In the genomic region with DNA sequence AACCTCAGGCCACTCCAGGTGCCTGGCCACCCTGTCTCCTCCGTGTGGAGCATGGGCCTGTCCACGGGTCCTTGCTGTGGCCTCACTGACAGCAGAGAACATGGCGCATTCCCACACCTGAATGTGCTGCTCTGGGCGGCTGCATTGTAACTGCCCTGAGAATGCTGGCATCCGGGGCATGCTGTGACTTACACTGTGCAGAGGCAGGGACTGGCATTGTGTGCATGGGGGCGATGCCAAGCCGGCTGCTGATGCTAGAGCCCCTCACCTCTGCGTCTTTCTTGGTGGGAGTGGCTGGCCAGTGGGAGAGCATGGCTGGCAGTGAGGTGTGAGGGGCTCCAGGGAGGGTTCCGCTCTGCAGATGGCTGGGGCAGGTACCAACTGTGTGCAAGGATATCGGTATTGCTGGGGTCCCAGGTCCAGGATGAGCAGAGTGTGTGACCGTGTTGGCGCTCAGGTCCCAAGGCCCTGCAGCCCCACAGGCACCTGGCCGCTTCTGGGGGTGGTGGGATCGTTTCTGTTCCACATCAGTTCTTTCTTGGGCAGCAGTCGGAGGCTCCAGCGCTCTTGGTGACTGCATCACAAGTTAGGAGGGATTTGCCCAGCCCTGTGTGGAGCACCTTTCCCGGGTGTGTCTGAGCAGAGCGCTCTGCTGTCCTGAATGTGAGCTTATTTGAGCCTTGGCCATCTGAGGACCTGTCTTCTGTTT, we compare ENCODE assay signal across 22 cellular contexts.
"Had no signal": no experiment of that assay in that cellular context is flagged by ENCODE, and none has a peak within 500 bp of the region (broad histone marks: within the 10 kb centered on the region; RNA-seq: fewer than 3 reads in every experiment).

No MANE protein-coding gene starts in this region.

- H3K27ac ChIP-seq: upper lobe of left lung had no signal

- DNase-seq: activated CD4-positive, alpha-beta T cell treated with anti-CD3 and anti-CD28 coated beads, Interleukin-2, amount 10 ng/mL, durations not matched to agents 24 days and 14 days; activated CD4-positive, CD25-positive, alpha-beta regulatory T cell treated with anti-CD3 and anti-CD28 coated beads, Interleukin-2, amount 50 U/mL, for 72 hours; activated CD8-positive, alpha-beta T cell treated with anti-CD3 and anti-CD28 coated beads for 36 hours; activated gamma-delta T cell treated with Interleukin-2 at 50 U/mL for 16 hours; activated naive CD4-positive, alpha-beta T cell treated with anti-CD3 and anti-CD28 coated beads, Interleukin-2, amount 50 U/mL, for 16 hours; activated T-cell treated with anti-CD3 and anti-CD28 coated beads, Interleukin-2, amount 50 U/mL, for 4 hours; amniotic stem cell; endodermal cell; foreskin fibroblast; hypothalamus; immature natural killer cell; naive thymus-derived CD8-positive, alpha-beta T cell; occipital lobe; stimulated activated CD4-positive, alpha-beta T cell treated with anti-CD3 and anti-CD28 coated beads, Interleukin-4, amount 100 ng/mL, for 24 hours had no signal

- H3K36me3 ChIP-seq: heart left ventricle, upper lobe of left lung had no signal

- H3K27me3 ChIP-seq: heart left ventricle, right lobe of liver, upper lobe of left lung had no signal

- H3K4me3 ChIP-seq: heart left ventricle, right lobe of liver, skin epidermis, upper lobe of left lung had no signal

- ATAC-seq: activated CD8-positive, alpha-beta T cell treated with anti-CD3 and anti-CD28 coated beads for 36 hours; activated T-cell treated with anti-CD3 and anti-CD28 coated beads, Interleukin-2, amount 50 U/mL, for 4 hours; activated T-helper 17 cell treated with anti-CD3 and anti-CD28 coated beads, Interleukin-2, amount 50 U/mL, for 72 hours; naive thymus-derived CD8-positive, alpha-beta T cell; stimulated activated effector memory CD8-positive, alpha-beta T cell treated with anti-CD3 and anti-CD28 coated beads, Interleukin-12 subunit alpha, Interleukin-12 subunit beta, amount 100 ng/mL, for 72 hours had no signal

- FAIRE-seq: astrocyte, TTC549 had no signal

- H3K9me3 ChIP-seq: heart left ventricle, right lobe of liver, upper lobe of left lung had no signal
